ENCODE assay signal across 30 cellular contexts in genomic region chr2:138831691-138832090, GRCh38. TPM values are rescaled to one million over a fixed set of nuclear protein-coding genes. Genes with fewer than 3 reads are reported as not detected.
"Had no signal": no experiment of that assay in that cellular context is flagged by ENCODE, and none has a peak within 500 bp of the region (broad histone marks: within the 10 kb centered on the region; RNA-seq: fewer than 3 reads in every experiment).

No MANE protein-coding gene starts in this region.

- H3K36me3 Mint-ChIP-seq: activated CD4-positive, alpha-beta memory T cell treated with anti-CD3 and anti-CD28 coated beads for 36 hours; activated naive CD4-positive, alpha-beta T cell treated with anti-CD3 and anti-CD28 coated beads, Interleukin-2, amount 50 U/mL, for 72 hours had no signal

- H3K27ac Mint-ChIP-seq: activated CD4-positive, alpha-beta memory T cell treated with anti-CD3 and anti-CD28 coated beads for 36 hours; activated naive CD4-positive, alpha-beta T cell treated with anti-CD3 and anti-CD28 coated beads for 36 hours; activated naive CD4-positive, alpha-beta T cell treated with anti-CD3 and anti-CD28 coated beads, Interleukin-2, amount 50 U/mL, for 72 hours; activated T-helper 1 cell treated with anti-CD3 and anti-CD28 coated beads, Interleukin-12 subunit alpha, Interleukin-12 subunit beta, Interleukin-2, Interleukin-4 antibody, amounts not matched to agents 30 ng/mL and 10 ng/mL and 1 ng/mL, durations not matched to agents 14 hours and 24 hours and 36 hours had no signal

- H3K4me1 ChIP-seq: adrenal gland, body of pancreas, SJSA1 had no signal

- ATAC-seq: activated naive CD4-positive, alpha-beta T cell treated with anti-CD3 and anti-CD28 coated beads, Interleukin-2, amount 50 U/mL, for 72 hours; activated T-cell treated with anti-CD3 and anti-CD28 coated beads, Interleukin-2, amount 50 U/mL, for 4 hours; body of pancreas; SK-N-SH treated with all-trans-retinoic acid at 6 μM for 48 hours had no signal

- H3K9me3 Mint-ChIP-seq: activated CD4-positive, alpha-beta memory T cell treated with anti-CD3 and anti-CD28 coated beads for 36 hours; activated naive CD4-positive, alpha-beta T cell treated with anti-CD3 and anti-CD28 coated beads for 36 hours; activated naive CD4-positive, alpha-beta T cell treated with anti-CD3 and anti-CD28 coated beads, Interleukin-2, amount 50 U/mL, for 72 hours; activated T-cell treated with anti-CD3 and anti-CD28 coated beads, Interleukin-2, amount 50 U/mL, for 4 hours; activated T-helper 1 cell treated with anti-CD3 and anti-CD28 coated beads, Interleukin-12 subunit alpha, Interleukin-12 subunit beta, Interleukin-2, Interleukin-4 antibody, amounts not matched to agents 30 ng/mL and 10 ng/mL and 1 ng/mL, durations not matched to agents 14 hours and 24 hours and 36 hours had no signal

- H3K4me3 Mint-ChIP-seq: activated CD4-positive, alpha-beta memory T cell treated with anti-CD3 and anti-CD28 coated beads for 36 hours; activated naive CD4-positive, alpha-beta T cell treated with anti-CD3 and anti-CD28 coated beads for 36 hours; activated T-cell treated with anti-CD3 and anti-CD28 coated beads, Interleukin-2, amount 50 U/mL, for 4 hours; activated T-helper 1 cell treated with anti-CD3 and anti-CD28 coated beads, Interleukin-12 subunit alpha, Interleukin-12 subunit beta, Interleukin-2, Interleukin-4 antibody, amounts not matched to agents 30 ng/mL and 10 ng/mL and 1 ng/mL, durations not matched to agents 14 hours and 24 hours and 36 hours had no signal

- H3K9me3 ChIP-seq: adrenal gland, body of pancreas, SJSA1 had no signal

- H3K27ac ChIP-seq: adrenal gland, body of pancreas, KMS-11, SJSA1, WERI-Rb-1 had no signal

- DNase-seq: activated CD4-positive, alpha-beta memory T cell treated with anti-CD3 and anti-CD28 coated beads for 36 hours; activated CD4-positive, alpha-beta T cell treated with anti-CD3 and anti-CD28 coated beads for 4 hours; activated CD4-positive, alpha-beta T cell treated with anti-CD3 and anti-CD28 coated beads, Interleukin-2, amount 50 U/mL, for 1 hour; activated CD8-positive, alpha-beta memory T cell treated with anti-CD3 and anti-CD28 coated beads, Interleukin-2, amount 50 U/mL, for 4 hours; activated gamma-delta T cell treated with Interleukin-2 at 50 U/mL for 16 hours; activated naive CD4-positive, alpha-beta T cell treated with anti-CD3 and anti-CD28 coated beads for 36 hours; activated T-cell treated with anti-CD3 and anti-CD28 coated beads for 4 hours; activated T-cell treated with anti-CD3 and anti-CD28 coated beads, Interleukin-2, amount 50 U/mL, for 4 hours; adrenal gland; body of pancreas; central memory CD4-positive, alpha-beta T cell; MM.1S; MV-4-11; NCI-H1092; NCI-H1436 treated with DMSO at 0.1 percent for 48 hours; NCI-H1694 treated with DMSO at 0.1 percent for 48 hours; NCI-H2029; NCI-H345; NCI-H524 treated with DMSO at 0.1 percent for 48 hours; SHP77 treated with DMSO at 0.1 percent for 48 hours; T1000; WERI-Rb-1 had no signal

- H3K27me3 ChIP-seq: adrenal gland, body of pancreas, SJSA1 had no signal

- H3K36me3 ChIP-seq: adrenal gland, SJSA1, WERI-Rb-1 had no signal

- H3K4me3 ChIP-seq: adrenal gland, body of pancreas, SJSA1 had no signal

RNA-seq across cellular contexts. Expression of gene NXPH2, which starts 51.5 kb away (rescaled TPM):
- total RNA-seq: activated CD4-positive, alpha-beta memory T cell treated with anti-CD3 and anti-CD28 coated beads for 36 hours; activated naive CD4-positive, alpha-beta T cell treated with anti-CD3 and anti-CD28 coated beads for 36 hours; activated naive CD4-positive, alpha-beta T cell treated with anti-CD3 and anti-CD28 coated beads, Interleukin-2, amount 50 U/mL, for 72 hours; activated T-cell treated with anti-CD3 and anti-CD28 coated beads, Interleukin-2, amount 50 U/mL, for 4 hours; activated T-helper 1 cell treated with anti-CD3 and anti-CD28 coated beads, Interleukin-12 subunit alpha, Interleukin-12 subunit beta, Interleukin-2, Interleukin-4 antibody, amounts not matched to agents 30 ng/mL and 10 ng/mL and 1 ng/mL, durations not matched to agents 14 hours and 24 hours and 36 hours; adrenal gland; body of pancreas; LHCN-M2; T-helper 1 cell treated with Interleukin-12 subunit alpha and Interleukin-12 subunit beta and Interleukin-4 antibody, amounts not matched to agents 30 ng/mL and 1 ng/mL, for 36 hours; T-helper 2 cell treated with Interferon-gamma antibody and Interleukin-4, amounts not matched to agents 100 ng/mL and 5 ng/mL, for 36 hours had no signal
- polyA plus RNA-seq: adrenal gland had no signal
